In the genomic region with DNA sequence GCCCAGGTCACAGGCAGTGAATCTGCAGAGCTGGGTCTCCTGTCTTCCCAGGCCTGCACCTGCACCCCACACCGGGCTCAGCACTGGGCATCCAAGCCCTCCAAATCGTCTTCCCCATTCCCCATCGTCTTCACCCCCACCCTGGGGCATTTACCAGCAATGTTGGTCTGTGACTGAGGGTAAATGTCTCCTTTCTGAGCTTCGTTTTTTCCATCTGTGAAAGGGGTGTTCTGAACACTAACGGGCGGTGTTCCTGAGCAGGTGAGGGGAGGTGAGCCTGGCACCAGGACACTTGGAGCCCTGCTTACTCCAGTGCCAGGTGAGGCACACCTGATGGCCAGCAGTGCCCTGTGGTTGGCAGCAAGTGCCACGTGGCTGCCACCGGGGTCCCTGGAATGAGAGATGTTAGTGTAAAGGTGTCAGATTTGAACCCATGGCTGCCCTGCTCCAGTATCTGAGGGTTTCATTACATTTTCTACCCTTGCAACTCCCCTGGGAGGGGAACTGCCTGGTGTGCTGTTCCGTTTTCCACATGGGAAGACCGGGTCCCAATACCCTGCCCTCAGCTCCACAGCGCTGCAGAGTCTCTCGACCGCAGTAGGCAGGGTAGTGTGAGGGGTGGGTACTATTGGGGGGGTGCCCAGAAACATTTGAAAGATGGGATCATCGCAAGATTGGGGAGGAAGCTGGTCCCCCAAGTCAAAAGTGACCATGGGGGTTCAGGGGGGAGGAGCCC, we compare ENCODE assay signal across 9 cellular contexts. TPM values are rescaled to one million over a fixed set of nuclear protein-coding genes. Genes with fewer than 3 reads are reported as not detected.
DNase-seq lines count a peak whose midpoint lies in the region; ATAC-seq and TF ChIP-seq lines count a peak whose summit lies in the region.
"Had no signal": no experiment of that assay in that cellular context is flagged by ENCODE, and none has a peak within 500 bp of the region (broad histone marks: within the 10 kb centered on the region; RNA-seq: fewer than 3 reads in every experiment).

No MANE protein-coding gene starts in this region.

- peak overlapping the region; percentile 23; the same call in 1 of the 2 replicates for H2AFZ ChIP-seq in OCI-LY3 (ENCODE audit: low read depth, low read length)
- no peak overlapping the region for H2AFZ ChIP-seq in neuron (ENCODE audit: low read depth, low read length)

- peak overlapping the region; percentile 51 for H3K27ac Mint-ChIP-seq in endothelial cell (ENCODE audit: unreplicated experiment)

- H3K4me3 Mint-ChIP-seq in endothelial cell (ENCODE audit: unreplicated experiment): peak overlapping the region; percentile 92

- no peaks in the 10 kb centered on the region for H3K9me3 Mint-ChIP-seq in endothelial cell (ENCODE audit: unreplicated experiment)

- H3K4me3 ChIP-seq in BLaER1: no peak overlapping the region; the same call in 1 of the 2 replicates
- H3K4me3 ChIP-seq in OCI-LY3 (ENCODE audit: low read length): no peak overlapping the region
- peak overlapping the region; percentile 71 for H3K4me3 ChIP-seq in neuron (ENCODE audit: low read length)
- no peak overlapping the region for H3K4me3 ChIP-seq in mucosa of descending colon

- H3K9me3 ChIP-seq in BLaER1 (no peaks in the 10 kb centered on the region), OCI-LY3 (ENCODE audit: insufficient read depth, low read length) (no peaks in the 10 kb centered on the region), neuron (ENCODE audit: low read length) (no peaks in the 10 kb centered on the region), mucosa of descending colon (no peaks in the 10 kb centered on the region)

- peaks cover 63% of the 10 kb centered on the region for H3K4me1 ChIP-seq in BLaER1
- peaks cover 4% of the 10 kb centered on the region for H3K4me1 ChIP-seq in OCI-LY3 (ENCODE audit: low read length)
- H3K4me1 ChIP-seq in neuron (ENCODE audit: insufficient read depth, low read length): peaks cover 17% of the 10 kb centered on the region
- H3K4me1 ChIP-seq in mucosa of descending colon (ENCODE audit: low read depth): peaks cover 58% of the 10 kb centered on the region

- DNase-seq in endothelial cell (ENCODE audit: low spot score) (no peak), mucosa of descending colon (no peak), NCI-H1417 treated with DMSO at 0.1 percent for 48 hours (lab: John Stamatoyannopoulos, UW) (no peak), cerebellum (ENCODE audit: low spot score) (no peak)
- DNase-seq: NK-92 treated with Interleukin-12 subunit alpha and Interleukin-12 subunit beta, amount 100 ng/mL, for 24 hours had no signal

- intact Hi-C loops in mucosa of descending colon (cut with DNase I, micrococcal nuclease): no loop called here

- no peak for TF ChIP-seq CTCF in OCI-LY3 (IDR thresholded peaks at IDR 0.05; ENCODE audit: low read depth, low read length)
- peak; percentile 31 for TF ChIP-seq CTCF in endothelial cell (IDR thresholded peaks at IDR 0.05; ENCODE audit: unreplicated experiment)
- no peak for TF ChIP-seq CTCF in mucosa of descending colon (IDR thresholded peaks at IDR 0.05)

- H3K79me2 ChIP-seq in OCI-LY3 (ENCODE audit: low read length): no peaks in the 10 kb centered on the region

- peak overlapping the region; percentile 90 for H3K4me2 ChIP-seq in BLaER1
- H3K4me2 ChIP-seq in OCI-LY3 (ENCODE audit: low read length): no peak overlapping the region

- peaks cover 5% of the 10 kb centered on the region for H3K27me3 Mint-ChIP-seq in endothelial cell (ENCODE audit: unreplicated experiment)

- no peaks in the 10 kb centered on the region for H3K36me3 ChIP-seq in BLaER1
- no peaks in the 10 kb centered on the region for H3K36me3 ChIP-seq in OCI-LY3 (replicated peaks; ENCODE audit: low read depth, low read length)
- peaks cover 8% of the 10 kb centered on the region for H3K36me3 ChIP-seq in neuron (ENCODE audit: insufficient read depth, low read length)
- no peaks in the 10 kb centered on the region for H3K36me3 ChIP-seq in mucosa of descending colon (ENCODE audit: low read depth)

- H3K27ac ChIP-seq in BLaER1: no peak overlapping the region
- no peak overlapping the region for H3K27ac ChIP-seq in OCI-LY3 (ENCODE audit: low read length)

- peaks cover 33% of the 10 kb centered on the region for H3K4me1 Mint-ChIP-seq in endothelial cell (ENCODE audit: unreplicated experiment)

- H3K9ac ChIP-seq in BLaER1 (no peak overlapping the region), OCI-LY3 (ENCODE audit: low read length) (no peak overlapping the region)

- H3K27me3 ChIP-seq in BLaER1 (peaks cover 58% of the 10 kb centered on the region), OCI-LY3 (ENCODE audit: low read depth, low read length) (peaks cover 15% of the 10 kb centered on the region), neuron (ENCODE audit: insufficient read depth, low read length) (peaks cover 4% of the 10 kb centered on the region)

- H4K20me1 ChIP-seq in BLaER1: peaks cover 21% of the 10 kb centered on the region
- no peaks in the 10 kb centered on the region for H4K20me1 ChIP-seq in OCI-LY3 (ENCODE audit: insufficient read depth, low read length)

- no peak for ATAC-seq in mucosa of descending colon
- ATAC-seq in HG03432 (IDR thresholded peaks at IDR 0.05; ENCODE audit: unreplicated experiment): no peak

- H3K36me3 Mint-ChIP-seq in endothelial cell (ENCODE audit: low read depth, unreplicated experiment): peaks cover 3% of the 10 kb centered on the region

RNA-seq across cellular contexts. Expression of a gene that starts 1.9 kb away (rescaled TPM):
- 51.2 TPM for total RNA-seq in endothelial cell (ENCODE audit: unreplicated experiment)
- 10 to 100 TPM; 31.5 to 52.0 (median 48.2) TPM for total RNA-seq in mucosa of descending colon
- 2.6 TPM for total RNA-seq in cerebellum

RNA-seq across cellular contexts. Expression of a gene that starts 17.7 kb away (rescaled TPM):
- total RNA-seq in endothelial cell (ENCODE audit: unreplicated experiment) (not detected), mucosa of descending colon (10 to 100 TPM; 10.7 to 93.5 (median 23.1) TPM), cerebellum (not detected)

RNA-seq across cellular contexts. Expression of a gene that starts 43.0 kb away (rescaled TPM):
- total RNA-seq in endothelial cell (ENCODE audit: unreplicated experiment) (26.0 TPM), mucosa of descending colon (10 to 100 TPM; 43.3 to 74.1 (median 60.5) TPM), cerebellum (3.4 TPM)

RNA-seq across cellular contexts. Expression of a gene that starts 46.4 kb away (rescaled TPM):
- total RNA-seq in endothelial cell (ENCODE audit: unreplicated experiment) (63.6 TPM), mucosa of descending colon (10 to 100 TPM; 70.4 to 79.0 (median 74.3) TPM), cerebellum (39.1 TPM)

Comparison
In these comparisons a context has a peak if more than half of its experiments do, and no peak if none do; other contexts are left out.
1. RNA of a gene that starts 17.7 kb away (total RNA-seq): 10.7 to 93.5 TPM in mucosa of descending colon; not detected in endothelial cell (single experiment) and not detected in cerebellum (single experiment); every median in the first group is over 10 times any median in the second.